Comparison of ENCODE assay signal across 9 cellular contexts in the genomic region with DNA sequence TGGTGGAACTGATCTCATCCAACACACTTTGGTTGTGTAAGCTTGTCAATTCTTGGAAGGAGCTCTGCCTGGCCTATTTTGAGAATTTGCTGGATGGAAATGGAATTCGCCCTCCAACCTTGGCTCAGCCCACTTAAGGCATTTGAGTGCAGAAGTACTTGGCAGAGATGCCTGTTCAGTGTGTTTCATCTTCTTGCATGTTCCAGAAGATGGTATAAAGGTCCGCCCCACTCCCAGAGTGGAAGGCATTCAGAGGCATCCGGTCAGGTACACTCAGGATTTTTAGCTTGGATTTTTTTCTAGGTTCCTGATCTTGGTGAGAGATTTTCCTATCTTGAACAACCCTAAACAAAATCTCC.
A peak's percentile ranks its signal among the peaks of the same experiment; 100 is the strongest.
DNase-seq lines count a peak whose midpoint lies in the region; ATAC-seq and TF ChIP-seq lines count a peak whose summit lies in the region.
"Had no signal": no experiment of that assay in that cellular context is flagged by ENCODE, and none has a peak within 500 bp of the region (broad histone marks: within the 10 kb centered on the region; RNA-seq: fewer than 3 reads in every experiment).

No MANE protein-coding gene starts in this region.

- no peak overlapping the region for H2AFZ ChIP-seq in osteoblast (ENCODE audit: low read length)

- H3K4me3 ChIP-seq in fibroblast of mammary gland (ENCODE audit: control insufficient read depth, low read depth, low read length) = no peak overlapping the region
- no peak overlapping the region for H3K4me3 ChIP-seq in osteoblast (ENCODE audit: insufficient read depth, low read length)

- ATAC-seq in Right ventricle myocardium inferior (peak; percentile 76), HG02571 (IDR thresholded peaks at IDR 0.05; ENCODE audit: unreplicated experiment) (no peak)

- H3K4me1 ChIP-seq in osteoblast (ENCODE audit: insufficient read depth, low read length) = peaks cover 37% of the 10 kb centered on the region

- no peaks in the 10 kb centered on the region for H3K36me3 ChIP-seq in osteoblast (ENCODE audit: insufficient read depth, low read length)

- H3K79me2 ChIP-seq in osteoblast (ENCODE audit: insufficient read depth, low read length) = peaks cover 8% of the 10 kb centered on the region

- H3K27ac ChIP-seq in osteoblast (ENCODE audit: low read depth, low read length) = peak overlapping the region; percentile 80
- H3K27ac ChIP-seq: VCaP had no signal

- no peaks in the 10 kb centered on the region for H4K20me1 ChIP-seq in osteoblast (ENCODE audit: insufficient read depth, low read length)

- no peaks in the 10 kb centered on the region for H3K27me3 ChIP-seq in osteoblast (ENCODE audit: insufficient read depth, low read length)

- TF ChIP-seq CTCF in fibroblast of mammary gland (conservative IDR thresholded peaks at IDR 0.05; ENCODE audit: control insufficient read depth, insufficient read depth, low read depth, low read length) (no peak), osteoblast (IDR thresholded peaks at IDR 0.05; ENCODE audit: extremely low read depth, low read depth, low read length) (no peak)

- H3K4me2 ChIP-seq in osteoblast (ENCODE audit: insufficient read depth, low read length) = peak overlapping the region; percentile 22

- H3K9me3 ChIP-seq in osteoblast (ENCODE audit: low read depth, low read length) = no peaks in the 10 kb centered on the region

- DNase-seq in Right ventricle myocardium inferior (ENCODE audit: missing footprints) = no peak
- no peak for DNase-seq in cardiac septum (ENCODE audit: low spot score)
- peak; percentile 50 for DNase-seq in fibroblast of mammary gland (ENCODE audit: low read depth)
- no peak for DNase-seq in osteoblast (ENCODE audit: insufficient read length, low spot score, missing footprints)
- no peak for DNase-seq in DMS79 (lab: John Stamatoyannopoulos, UW)
- no peak for DNase-seq in iPS-NIHi7 (ENCODE audit: extremely low spot score)
- DNase-seq in DMS153 (lab: John Stamatoyannopoulos, UW) = no peak

- intact Hi-C loops in Right ventricle myocardium inferior (cut with DNase I) (no loop called here), cardiac septum (cut with DNase I) (loop anchor here (10.0 kb wide), 1 partner anchor 700 kb away; a partner anchor contains a TSS)
